In genomic region chr7:66662646-66663264, GRCh38 we compare ENCODE assay signal across 1 cellular context.
TF ChIP-seq lines count a peak whose summit lies in the region.

No MANE protein-coding gene starts in this region.

TF ChIP-seq in GM12878, 131 proteins besides CTCF, POLR2A, EP300 and RAD21 (continued from another document):
- TF ChIP-seq CREB1 (IDR thresholded peaks at IDR 0.05; ENCODE audit: low read depth) = no peak
- no peak for TF ChIP-seq CBFB (IDR thresholded peaks at IDR 0.05; ENCODE audit: low read depth)
- TF ChIP-seq GABPA (IDR thresholded peaks at IDR 0.05; ENCODE audit: low read depth) = no peak
- no peak for TF ChIP-seq CHD2 (IDR thresholded peaks at IDR 0.05; ENCODE audit: borderline replicate concordance, low read depth, low read length)
